Comparison of ENCODE assay signal across 16 cellular contexts in genomic region chr4:142697303-142697702, GRCh38.
DNase-seq lines count a peak whose midpoint lies in the region; ATAC-seq lines count a peak whose summit lies in the region.
"Had no signal": no experiment of that assay in that cellular context is flagged by ENCODE, and none has a peak within 500 bp of the region (broad histone marks: within the 10 kb centered on the region; RNA-seq: fewer than 3 reads in every experiment).

No MANE protein-coding gene starts in this region.

- H3K9me3 Mint-ChIP-seq in T-helper 2 cell treated with Interferon-gamma antibody and Interleukin-4, amounts not matched to agents 5 μg/mL and 100 μg/mL, for 36 hours: peaks cover 10% of the 10 kb centered on the region
- peaks cover 2% of the 10 kb centered on the region for H3K9me3 Mint-ChIP-seq in activated naive CD8-positive, alpha-beta T cell treated with anti-CD3 and anti-CD28 coated beads, Interleukin-2, amount 10 ng/mL, durations not matched to agents 7 days and 5 days
- H3K9me3 Mint-ChIP-seq: HFFc6, nephron had no signal

- no peak for ATAC-seq in activated naive CD8-positive, alpha-beta T cell treated with anti-CD3 and anti-CD28 coated beads, Interleukin-2, amount 10 ng/mL, durations not matched to agents 7 days and 5 days (ENCODE audit: low read depth)
- ATAC-seq in HG02763 (IDR thresholded peaks at IDR 0.05; ENCODE audit: unreplicated experiment): no peak

- DNase-seq in T-helper 2 cell treated with Interferon-gamma antibody and Interleukin-4, amounts not matched to agents 5 μg/mL and 100 μg/mL, for 36 hours (ENCODE audit: low spot score): no peak
- DNase-seq in T-helper 2 cell: no peak
- DNase-seq in COR-L47 (lab: John Stamatoyannopoulos, UW): peak; percentile 48
- DNase-seq in NCI-H69 (lab: John Stamatoyannopoulos, UW): peak; percentile 84
- DNase-seq in activated naive CD8-positive, alpha-beta T cell treated with anti-CD3 and anti-CD28 coated beads, Interleukin-2, amount 10 ng/mL, durations not matched to agents 7 days and 5 days: no peak
- no peak for DNase-seq in AG20443 (ENCODE audit: low spot score)
- DNase-seq in activated CD8-positive, alpha-beta memory T cell treated with anti-CD3 and anti-CD28 coated beads, Interleukin-2, amount 50 U/mL, for 48 hours: no peak
- DNase-seq: activated effector memory CD4-positive, alpha-beta T cell treated with anti-CD3 and anti-CD28 coated beads, Interleukin-2, amount 50 U/mL, for 16 hours; HFFc6; mesendoderm; NCI-H1930; Right ventricle myocardium superior; stimulated activated CD4-positive, alpha-beta T cell treated with anti-CD3 and anti-CD28 coated beads, Interleukin-2, amount 100 ng/mL, for 24 hours; SW 1271 had no signal

- H3K27me3 Mint-ChIP-seq in T-helper 2 cell treated with Interferon-gamma antibody and Interleukin-4, amounts not matched to agents 5 μg/mL and 100 μg/mL, for 36 hours (ENCODE audit: low read depth): no peaks in the 10 kb centered on the region
- no peaks in the 10 kb centered on the region for H3K27me3 Mint-ChIP-seq in activated naive CD8-positive, alpha-beta T cell treated with anti-CD3 and anti-CD28 coated beads, Interleukin-2, amount 10 ng/mL, durations not matched to agents 7 days and 5 days

- H3K27ac Mint-ChIP-seq in T-helper 2 cell treated with Interferon-gamma antibody and Interleukin-4, amounts not matched to agents 5 μg/mL and 100 μg/mL, for 36 hours: peak overlapping the region; percentile 97
- peak overlapping the region; percentile 93 for H3K27ac Mint-ChIP-seq in activated naive CD8-positive, alpha-beta T cell treated with anti-CD3 and anti-CD28 coated beads, Interleukin-2, amount 10 ng/mL, durations not matched to agents 7 days and 5 days
- H3K27ac Mint-ChIP-seq: HFFc6 had no signal

- H3K4me1 Mint-ChIP-seq in T-helper 2 cell treated with Interferon-gamma antibody and Interleukin-4, amounts not matched to agents 5 μg/mL and 100 μg/mL, for 36 hours (ENCODE audit: low read depth): peaks cover 63% of the 10 kb centered on the region
- peaks cover 47% of the 10 kb centered on the region for H3K4me1 Mint-ChIP-seq in activated naive CD8-positive, alpha-beta T cell treated with anti-CD3 and anti-CD28 coated beads, Interleukin-2, amount 10 ng/mL, durations not matched to agents 7 days and 5 days

- peaks cover 25% of the 10 kb centered on the region for H3K36me3 Mint-ChIP-seq in T-helper 2 cell treated with Interferon-gamma antibody and Interleukin-4, amounts not matched to agents 5 μg/mL and 100 μg/mL, for 36 hours (ENCODE audit: low read depth)
- H3K36me3 Mint-ChIP-seq in activated naive CD8-positive, alpha-beta T cell treated with anti-CD3 and anti-CD28 coated beads, Interleukin-2, amount 10 ng/mL, durations not matched to agents 7 days and 5 days: peaks cover 9% of the 10 kb centered on the region

- POLR2A ChIA-PET in activated naive CD8-positive, alpha-beta T cell treated with anti-CD3 and anti-CD28 coated beads, Interleukin-2, amount 10 ng/mL, durations not matched to agents 7 days and 5 days (lab: Charles Lee): no interaction called here

- peak overlapping the region; percentile 79 for H3K4me3 Mint-ChIP-seq in T-helper 2 cell treated with Interferon-gamma antibody and Interleukin-4, amounts not matched to agents 5 μg/mL and 100 μg/mL, for 36 hours
- peak overlapping the region; percentile 58 for H3K4me3 Mint-ChIP-seq in activated naive CD8-positive, alpha-beta T cell treated with anti-CD3 and anti-CD28 coated beads, Interleukin-2, amount 10 ng/mL, durations not matched to agents 7 days and 5 days
- H3K4me3 Mint-ChIP-seq: HFFc6, nephron had no signal

Comparison
In these comparisons a context has a peak if more than half of its experiments do, and no peak if none do; other contexts are left out.
1. DNase-seq: peak in COR-L47 (single experiment) and NCI-H69 (single experiment); none in T-helper 2 cell treated with Interferon-gamma antibody and Interleukin-4, amounts not matched to agents 5 μg/mL and 100 μg/mL, for 36 hours (single experiment), T-helper 2 cell (0 of 5), activated naive CD8-positive, alpha-beta T cell treated with anti-CD3 and anti-CD28 coated beads, Interleukin-2, amount 10 ng/mL, durations not matched to agents 7 days and 5 days (single experiment), AG20443 (single experiment) and activated CD8-positive, alpha-beta memory T cell treated with anti-CD3 and anti-CD28 coated beads, Interleukin-2, amount 50 U/mL, for 48 hours (single experiment).